In the genomic region with DNA sequence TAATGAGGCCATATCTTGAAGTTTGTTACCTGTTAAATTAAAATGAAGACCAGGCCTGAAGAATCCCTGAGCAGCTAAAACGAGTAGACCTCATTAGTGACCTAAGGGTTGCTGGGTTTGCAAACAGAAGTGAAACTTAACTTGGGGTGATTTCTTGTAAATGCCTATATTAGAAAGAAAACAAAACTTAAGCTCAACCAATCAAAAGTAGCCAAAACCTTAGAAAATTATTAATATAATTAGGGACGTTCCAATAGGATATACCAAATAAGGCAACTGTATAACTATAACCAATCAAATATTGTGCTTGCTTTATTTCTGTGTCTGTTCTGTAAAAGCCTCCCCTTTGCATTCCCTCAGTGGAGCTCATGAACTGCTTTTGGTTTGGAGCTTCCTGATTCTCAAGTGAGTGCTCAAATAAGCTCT, we compare ENCODE assay signal across 9 cellular contexts.
A peak's percentile ranks its signal among the peaks of the same experiment; 100 is the strongest.
DNase-seq lines count a peak whose midpoint lies in the region; ATAC-seq and TF ChIP-seq lines count a peak whose summit lies in the region.
"Had no signal": no experiment of that assay in that cellular context is flagged by ENCODE, and none has a peak within 500 bp of the region (broad histone marks: within the 10 kb centered on the region; RNA-seq: fewer than 3 reads in every experiment).

No MANE protein-coding gene starts in this region.

- peak in 2 of 5 donors; percentile 11 to 19 for DNase-seq in CD4-positive, alpha-beta memory T cell
- DNase-seq in T-helper 17 cell (no peak), NCI-H510A treated with DMSO at 0.1 percent for 48 hours (lab: John Stamatoyannopoulos, UW) (no peak), mesothelial cell of epicardium (ENCODE audit: low spot score in 2 of 2, unreplicated experiment in 2 of 2) (no peak), RKO (ENCODE audit: low spot score) (no peak)
- DNase-seq in naive thymus-derived CD8-positive, alpha-beta T cell, result no peak

- H3K4me3 Mint-ChIP-seq in CD4-positive, alpha-beta memory T cell, result peak overlapping the region in 5 of 8 donors; percentile 4 to 49 (median 11)
- H3K4me3 Mint-ChIP-seq in T-helper 17 cell (no peak overlapping the region), mesothelial cell of epicardium (no peak overlapping the region)
- H3K4me3 Mint-ChIP-seq in naive thymus-derived CD8-positive, alpha-beta T cell, result peak overlapping the region in 1 of 10 donors; percentile 8

- no peak overlapping the region for H3K4me3 ChIP-seq in CD4-positive, alpha-beta memory T cell (ENCODE audit: low read length in 2 of 2)

- H3K9me3 ChIP-seq in CD4-positive, alpha-beta memory T cell (ENCODE audit: control insufficient read depth in 1 of 2, low read length in 2 of 2), result no peaks in the 10 kb centered on the region
- H3K9me3 ChIP-seq in T-helper 17 cell (ENCODE audit: control insufficient read depth, low read length, poor library complexity, severe bottlenecking), result no peaks in the 10 kb centered on the region

- H3K36me3 ChIP-seq in CD4-positive, alpha-beta memory T cell (ENCODE audit: insufficient read depth, low read length), result no peaks in the 10 kb centered on the region

- H3K4me1 ChIP-seq in CD4-positive, alpha-beta memory T cell (ENCODE audit: insufficient read depth, low read length), result peaks cover 28% of the 10 kb centered on the region

- no peaks in the 10 kb centered on the region for H3K27me3 Mint-ChIP-seq in CD4-positive, alpha-beta memory T cell
- H3K27me3 Mint-ChIP-seq in T-helper 17 cell (no peaks in the 10 kb centered on the region), mesothelial cell of epicardium (ENCODE audit: low read depth) (no peaks in the 10 kb centered on the region)
- no peaks in the 10 kb centered on the region for H3K27me3 Mint-ChIP-seq in naive thymus-derived CD8-positive, alpha-beta T cell

- H3K9me3 Mint-ChIP-seq in CD4-positive, alpha-beta memory T cell, result no peaks in the 10 kb centered on the region
- H3K9me3 Mint-ChIP-seq in naive thymus-derived CD8-positive, alpha-beta T cell, result no peaks in the 10 kb centered on the region
- H3K9me3 Mint-ChIP-seq in mesothelial cell of epicardium, result no peaks in the 10 kb centered on the region

- no peaks in the 10 kb centered on the region for H3K27me3 ChIP-seq in CD4-positive, alpha-beta memory T cell (ENCODE audit: insufficient read depth, low read length)

- H3K4me1 Mint-ChIP-seq in CD4-positive, alpha-beta memory T cell, result peaks cover 18 to 26% (median 20%) of the 10 kb centered on the region in 4 donors
- H3K4me1 Mint-ChIP-seq in T-helper 17 cell (peaks cover 20% of the 10 kb centered on the region), mesothelial cell of epicardium (peaks cover 6% of the 10 kb centered on the region)
- peaks cover 0 to 29% (median 5%) of the 10 kb centered on the region in 4 donors for H3K4me1 Mint-ChIP-seq in naive thymus-derived CD8-positive, alpha-beta T cell

- intact Hi-C loops in CD4-positive, alpha-beta memory T cell (cut with micrococcal nuclease), result loop anchor here (5.0 to 10.0 kb wide), 2 partner anchors 539 to 966 kb away; no protein-coding TSS in a partner anchor

- no peak for TF ChIP-seq CTCF in mesothelial cell of epicardium (IDR thresholded peaks at IDR 0.05; ENCODE audit: unreplicated experiment)

- ATAC-seq in HG02938 (IDR thresholded peaks at IDR 0.05; ENCODE audit: unreplicated experiment) (peak; percentile 80), T-helper 17 cell (peak; percentile 21)
- ATAC-seq in naive thymus-derived CD8-positive, alpha-beta T cell, result no peak
- ATAC-seq: esophagus mucosa had no signal

- H3K27ac Mint-ChIP-seq in CD4-positive, alpha-beta memory T cell, result peak overlapping the region; percentile 20 to 83 (median 74)
- H3K27ac Mint-ChIP-seq in T-helper 17 cell (peak overlapping the region; percentile 75), mesothelial cell of epicardium (no peak overlapping the region)
- peak overlapping the region in 1 of 10 donors; percentile 44 for H3K27ac Mint-ChIP-seq in naive thymus-derived CD8-positive, alpha-beta T cell

- CTCF ChIA-PET in CD4-positive, alpha-beta memory T cell (lab: Charles Lee; ENCODE audit: partially characterized antibody), result no interaction called here

- TF ChIP-seq POLR2A in GM19099 (IDR thresholded peaks at IDR 0.05; ENCODE audit: extremely low read depth, insufficient read length, low read depth), result peak; percentile 60

- POLR2A ChIA-PET in CD4-positive, alpha-beta memory T cell (lab: Charles Lee; ENCODE audit: partially characterized antibody), result interaction anchor here (1.2 kb wide), 1 partner anchor 138 kb away, joined by 4 read pairs; a partner anchor contains a TSS
- POLR2A ChIA-PET in naive thymus-derived CD8-positive, alpha-beta T cell (lab: Charles Lee), result no interaction called here

- no peaks in the 10 kb centered on the region for H3K36me3 Mint-ChIP-seq in CD4-positive, alpha-beta memory T cell
- H3K36me3 Mint-ChIP-seq in T-helper 17 cell (ENCODE audit: low read depth), result no peaks in the 10 kb centered on the region
- no peaks in the 10 kb centered on the region for H3K36me3 Mint-ChIP-seq in naive thymus-derived CD8-positive, alpha-beta T cell
- no peaks in the 10 kb centered on the region for H3K36me3 Mint-ChIP-seq in mesothelial cell of epicardium

- H3K27ac ChIP-seq in CD4-positive, alpha-beta memory T cell (ENCODE audit: low read depth, low read length), result no peak overlapping the region

Comparison
In these comparisons a context has a peak if more than half of its experiments do, and no peak if none do; other contexts are left out.
1. H3K4me3 Mint-ChIP-seq: peak in CD4-positive, alpha-beta memory T cell (5 of 8); none in T-helper 17 cell (single experiment) and mesothelial cell of epicardium (single experiment).
2. ATAC-seq: peak in HG02938 (single experiment) and T-helper 17 cell (single experiment); none in naive thymus-derived CD8-positive, alpha-beta T cell (0 of 2).